Comparison of ENCODE assay signal across 1 cellular context in genomic region chr6:11814819-11815218, GRCh38.
TF ChIP-seq lines count a peak whose summit lies in the region.

No MANE protein-coding gene starts in this region.

TF ChIP-seq in IMR-90, 13 proteins besides CTCF, POLR2A, EP300 and RAD21:
- TF ChIP-seq BHLHE40 (IDR thresholded peaks at IDR 0.05; ENCODE audit: low read depth, low read length) (no peak), RCOR1 (IDR thresholded peaks at IDR 0.05; ENCODE audit: insufficient replicate concordance, low read length) (no peak), CEBPB (IDR thresholded peaks at IDR 0.05; ENCODE audit: low read depth, low read length) (no peak), CHD1 (IDR thresholded peaks at IDR 0.05; ENCODE audit: low read depth, low read length) (no peak), SMC3 (IDR thresholded peaks at IDR 0.05; ENCODE audit: low read depth, low read length) (no peak), MAFK (IDR thresholded peaks at IDR 0.05; ENCODE audit: low read depth, low read length) (no peak), ELK1 (IDR thresholded peaks at IDR 0.05; ENCODE audit: borderline replicate concordance, low read depth, low read length) (no peak), MAZ (IDR thresholded peaks at IDR 0.05; ENCODE audit: borderline replicate concordance, low read depth, low read length) (no peak), FOS (IDR thresholded peaks at IDR 0.05; ENCODE audit: low read depth, low read length) (no peak), NFE2L2 (IDR thresholded peaks at IDR 0.05; ENCODE audit: low read depth, low read length) (no peak), RFX5 (IDR thresholded peaks at IDR 0.05; ENCODE audit: low read depth, low read length) (no peak), MXI1 (IDR thresholded peaks at IDR 0.05; ENCODE audit: borderline replicate concordance, low read depth, low read length) (no peak)
- TF ChIP-seq, protein P1, sequence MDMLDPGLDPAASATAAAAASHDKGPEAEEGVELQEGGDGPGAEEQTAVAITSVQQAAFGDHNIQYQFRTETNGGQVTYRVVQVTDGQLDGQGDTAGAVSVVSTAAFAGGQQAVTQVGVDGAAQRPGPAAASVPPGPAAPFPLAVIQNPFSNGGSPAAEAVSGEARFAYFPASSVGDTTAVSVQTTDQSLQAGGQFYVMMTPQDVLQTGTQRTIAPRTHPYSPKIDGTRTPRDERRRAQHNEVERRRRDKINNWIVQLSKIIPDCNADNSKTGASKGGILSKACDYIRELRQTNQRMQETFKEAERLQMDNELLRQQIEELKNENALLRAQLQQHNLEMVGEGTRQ (IDR thresholded peaks at IDR 0.05; ENCODE audit: low read depth, low read length): no peak
